1 cellular context compared by ENCODE assay signal in genomic region chr14:49881296-49882006, GRCh38.
TF ChIP-seq lines count a peak whose summit lies in the region.

No MANE protein-coding gene starts in this region.

TF ChIP-seq in GM23338, 12 proteins besides CTCF, POLR2A, EP300 and RAD21 (continued from another document):
- TF ChIP-seq ETS1 (IDR thresholded peaks at IDR 0.05), result no peak
- TF ChIP-seq EZH2phosphoT487 (IDR thresholded peaks at IDR 0.05; ENCODE audit: unreplicated experiment), result no peak
